In genomic region chrX:72220375-72220774, GRCh38 we compare ENCODE assay signal across 1 cellular context.
A peak's percentile ranks its signal among the peaks of the same experiment; 100 is the strongest.
TF ChIP-seq lines count a peak whose summit lies in the region.
"Not testable (repeated sequence)": the region's sequence is repeated elsewhere in the genome, so short reads cannot be mapped to it uniquely, and the experiment has no call there.

No MANE protein-coding gene starts in this region.

TF ChIP-seq in K562, 482 proteins besides CTCF, POLR2A, EP300 and RAD21:
- TF ChIP-seq TCF3 (CRISPR knock-in tag; IDR thresholded peaks at IDR 0.05) (peak; percentile 37; the same call in 1 of the 2 replicates), CBFA2T3 (IDR thresholded peaks at IDR 0.05) (peak; percentile 67), TRIM24 (IDR thresholded peaks at IDR 0.05) (0 out of 4 replicates have a peak, but pooled peaks of 1 of the 2 experiments have one; percentile 10), CBFA2T2 (conservative IDR thresholded peaks at IDR 0.05) (peak; percentile 49), TEAD4 (IDR thresholded peaks at IDR 0.05; ENCODE audit: low read length) (peak; percentile 61), ARID1B (IDR thresholded peaks at IDR 0.05) (peak; percentile 20; the same call in 1 of the 2 replicates)
- not testable (repeated sequence) for TF ChIP-seq TEAD4 (CRISPR knock-in tag; IDR thresholded peaks at IDR 0.05; ENCODE audit: borderline replicate concordance)
